1 cellular context compared by ENCODE assay signal in the genomic region with DNA sequence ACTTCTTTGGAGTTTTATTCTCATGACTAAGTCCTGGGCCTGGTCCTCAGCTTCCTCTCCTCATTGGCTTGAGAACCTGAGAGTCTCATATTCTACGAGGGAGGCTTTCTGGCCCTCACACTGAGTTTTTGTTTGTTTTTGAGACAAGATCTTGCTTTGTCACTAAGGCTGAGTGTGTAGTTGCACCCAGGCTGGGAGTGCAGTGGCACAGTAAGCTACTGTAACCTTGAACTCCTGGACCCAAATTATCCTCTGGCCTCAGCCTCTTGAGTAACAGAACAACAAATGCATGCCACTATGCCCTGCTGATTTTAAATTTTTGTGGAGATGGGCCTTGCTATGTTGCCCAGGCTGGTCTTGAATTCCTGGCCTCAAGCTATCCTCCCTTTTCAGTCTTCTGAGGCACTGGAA.
TF ChIP-seq lines count a peak whose summit lies in the region.

No MANE protein-coding gene starts in this region.

TF ChIP-seq in HepG2, 621 proteins besides CTCF, POLR2A, EP300 and RAD21 (continues in another document):
- TF ChIP-seq NFYC (CRISPR knock-in tag; IDR thresholded peaks at IDR 0.05), result no peak
- TF ChIP-seq, protein P1, sequence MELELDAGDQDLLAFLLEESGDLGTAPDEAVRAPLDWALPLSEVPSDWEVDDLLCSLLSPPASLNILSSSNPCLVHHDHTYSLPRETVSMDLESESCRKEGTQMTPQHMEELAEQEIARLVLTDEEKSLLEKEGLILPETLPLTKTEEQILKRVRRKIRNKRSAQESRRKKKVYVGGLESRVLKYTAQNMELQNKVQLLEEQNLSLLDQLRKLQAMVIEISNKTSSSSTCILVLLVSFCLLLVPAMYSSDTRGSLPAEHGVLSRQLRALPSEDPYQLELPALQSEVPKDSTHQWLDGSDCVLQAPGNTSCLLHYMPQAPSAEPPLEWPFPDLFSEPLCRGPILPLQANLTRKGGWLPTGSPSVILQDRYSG (CRISPR knock-in tag; IDR thresholded peaks at IDR 0.05), result no peak
- TF ChIP-seq ETV5 (CRISPR knock-in tag; IDR thresholded peaks at IDR 0.05; ENCODE audit: borderline replicate concordance), result no peak
- TF ChIP-seq, protein P2, sequence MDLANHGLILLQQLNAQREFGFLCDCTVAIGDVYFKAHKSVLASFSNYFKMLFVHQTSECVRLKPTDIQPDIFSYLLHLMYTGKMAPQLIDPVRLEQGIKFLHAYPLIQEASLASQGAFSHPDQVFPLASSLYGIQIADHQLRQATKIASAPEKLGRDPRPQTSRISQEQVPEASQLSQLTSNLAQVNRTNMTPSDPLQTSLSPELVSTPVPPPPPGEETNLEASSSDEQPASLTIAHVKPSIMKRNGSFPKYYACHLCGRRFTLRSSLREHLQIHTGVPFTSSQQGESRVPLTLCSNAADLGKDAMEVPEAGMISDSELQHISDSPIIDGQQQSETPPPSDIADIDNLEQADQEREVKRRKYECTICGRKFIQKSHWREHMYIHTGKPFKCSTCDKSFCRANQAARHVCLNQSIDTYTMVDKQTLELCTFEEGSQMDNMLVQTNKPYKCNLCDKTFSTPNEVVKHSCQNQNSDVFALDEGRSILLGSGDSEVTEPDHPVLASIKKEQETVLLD (CRISPR knock-in tag; IDR thresholded peaks at IDR 0.05; ENCODE audit: low read depth), result no peak
- TF ChIP-seq, protein P3, sequence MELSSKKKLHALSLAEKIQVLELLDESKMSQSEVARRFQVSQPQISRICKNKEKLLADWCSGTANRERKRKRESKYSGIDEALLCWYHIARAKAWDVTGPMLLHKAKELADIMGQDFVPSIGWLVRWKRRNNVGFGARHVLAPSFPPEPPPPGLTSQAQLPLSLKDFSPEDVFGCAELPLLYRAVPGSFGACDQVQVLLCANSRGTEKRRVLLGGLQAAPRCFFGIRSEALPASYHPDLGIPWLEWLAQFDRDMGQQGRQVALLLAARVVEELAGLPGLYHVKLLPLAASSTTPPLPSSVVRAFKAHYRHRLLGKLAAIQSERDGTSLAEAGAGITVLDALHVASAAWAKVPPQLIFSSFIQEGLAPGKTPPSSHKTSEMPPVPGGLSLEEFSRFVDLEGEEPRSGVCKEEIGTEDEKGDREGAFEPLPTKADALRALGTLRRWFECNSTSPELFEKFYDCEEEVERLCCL (CRISPR knock-in tag; IDR thresholded peaks at IDR 0.05; ENCODE audit: borderline replicate concordance), result no peak
- no peak for TF ChIP-seq CBFB (CRISPR knock-in tag; IDR thresholded peaks at IDR 0.05)
- TF ChIP-seq ZNF350 (CRISPR knock-in tag; IDR thresholded peaks at IDR 0.05; ENCODE audit: borderline replicate concordance, low read depth), result peak; percentile 49; the same call in 1 of the 2 replicates
- TF ChIP-seq, protein P4, sequence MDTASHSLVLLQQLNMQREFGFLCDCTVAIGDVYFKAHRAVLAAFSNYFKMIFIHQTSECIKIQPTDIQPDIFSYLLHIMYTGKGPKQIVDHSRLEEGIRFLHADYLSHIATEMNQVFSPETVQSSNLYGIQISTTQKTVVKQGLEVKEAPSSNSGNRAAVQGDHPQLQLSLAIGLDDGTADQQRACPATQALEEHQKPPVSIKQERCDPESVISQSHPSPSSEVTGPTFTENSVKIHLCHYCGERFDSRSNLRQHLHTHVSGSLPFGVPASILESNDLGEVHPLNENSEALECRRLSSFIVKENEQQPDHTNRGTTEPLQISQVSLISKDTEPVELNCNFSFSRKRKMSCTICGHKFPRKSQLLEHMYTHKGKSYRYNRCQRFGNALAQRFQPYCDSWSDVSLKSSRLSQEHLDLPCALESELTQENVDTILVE (CRISPR knock-in tag; IDR thresholded peaks at IDR 0.05), result peak; percentile 63; the same call in 1 of the 2 replicates
- peak; percentile 90 for TF ChIP-seq ZMYM4 (CRISPR knock-in tag; IDR thresholded peaks at IDR 0.05)
- TF ChIP-seq ARHGAP35 (CRISPR knock-in tag; IDR thresholded peaks at IDR 0.05; ENCODE audit: borderline replicate concordance), result no peak
- TF ChIP-seq PCBP1 (IDR thresholded peaks at IDR 0.05; ENCODE audit: borderline replicate concordance, low read depth, low read length), result no peak
- no peak for TF ChIP-seq EZH2 (conservative IDR thresholded peaks at IDR 0.05; ENCODE audit: low read depth, low read length)
- TF ChIP-seq, protein P5, sequence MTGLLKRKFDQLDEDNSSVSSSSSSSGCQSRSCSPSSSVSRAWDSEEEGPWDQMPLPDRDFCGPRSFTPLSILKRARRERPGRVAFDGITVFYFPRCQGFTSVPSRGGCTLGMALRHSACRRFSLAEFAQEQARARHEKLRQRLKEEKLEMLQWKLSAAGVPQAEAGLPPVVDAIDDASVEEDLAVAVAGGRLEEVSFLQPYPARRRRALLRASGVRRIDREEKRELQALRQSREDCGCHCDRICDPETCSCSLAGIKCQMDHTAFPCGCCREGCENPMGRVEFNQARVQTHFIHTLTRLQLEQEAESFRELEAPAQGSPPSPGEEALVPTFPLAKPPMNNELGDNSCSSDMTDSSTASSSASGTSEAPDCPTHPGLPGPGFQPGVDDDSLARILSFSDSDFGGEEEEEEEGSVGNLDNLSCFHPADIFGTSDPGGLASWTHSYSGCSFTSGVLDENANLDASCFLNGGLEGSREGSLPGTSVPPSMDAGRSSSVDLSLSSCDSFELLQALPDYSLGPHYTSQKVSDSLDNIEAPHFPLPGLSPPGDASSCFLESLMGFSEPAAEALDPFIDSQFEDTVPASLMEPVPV (CRISPR knock-in tag; IDR thresholded peaks at IDR 0.05), result no peak
- peak; percentile 100 for TF ChIP-seq ZNF121 (CRISPR knock-in tag; IDR thresholded peaks at IDR 0.05)
- no peak for TF ChIP-seq STAG1 (CRISPR knock-in tag; IDR thresholded peaks at IDR 0.05)
- TF ChIP-seq SP5 (CRISPR knock-in tag; IDR thresholded peaks at IDR 0.05; ENCODE audit: borderline replicate concordance, low read depth), result no peak
- peak; percentile 26; the same call in 1 of the 2 replicates for TF ChIP-seq ADNP (CRISPR knock-in tag; IDR thresholded peaks at IDR 0.05)
- TF ChIP-seq ESRRA (CRISPR knock-in tag; IDR thresholded peaks at IDR 0.05; ENCODE audit: low read depth), result peak; percentile 83; the same call in 1 of the 2 replicates
- TF ChIP-seq, protein P6, sequence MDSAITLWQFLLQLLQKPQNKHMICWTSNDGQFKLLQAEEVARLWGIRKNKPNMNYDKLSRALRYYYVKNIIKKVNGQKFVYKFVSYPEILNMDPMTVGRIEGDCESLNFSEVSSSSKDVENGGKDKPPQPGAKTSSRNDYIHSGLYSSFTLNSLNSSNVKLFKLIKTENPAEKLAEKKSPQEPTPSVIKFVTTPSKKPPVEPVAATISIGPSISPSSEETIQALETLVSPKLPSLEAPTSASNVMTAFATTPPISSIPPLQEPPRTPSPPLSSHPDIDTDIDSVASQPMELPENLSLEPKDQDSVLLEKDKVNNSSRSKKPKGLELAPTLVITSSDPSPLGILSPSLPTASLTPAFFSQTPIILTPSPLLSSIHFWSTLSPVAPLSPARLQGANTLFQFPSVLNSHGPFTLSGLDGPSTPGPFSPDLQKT (CRISPR knock-in tag; IDR thresholded peaks at IDR 0.05; ENCODE audit: borderline replicate concordance), result no peak
- TF ChIP-seq DMAP1 (CRISPR knock-in tag; IDR thresholded peaks at IDR 0.05), result peak; percentile 42; the same call in 1 of the 2 replicates
- TF ChIP-seq, protein P7, sequence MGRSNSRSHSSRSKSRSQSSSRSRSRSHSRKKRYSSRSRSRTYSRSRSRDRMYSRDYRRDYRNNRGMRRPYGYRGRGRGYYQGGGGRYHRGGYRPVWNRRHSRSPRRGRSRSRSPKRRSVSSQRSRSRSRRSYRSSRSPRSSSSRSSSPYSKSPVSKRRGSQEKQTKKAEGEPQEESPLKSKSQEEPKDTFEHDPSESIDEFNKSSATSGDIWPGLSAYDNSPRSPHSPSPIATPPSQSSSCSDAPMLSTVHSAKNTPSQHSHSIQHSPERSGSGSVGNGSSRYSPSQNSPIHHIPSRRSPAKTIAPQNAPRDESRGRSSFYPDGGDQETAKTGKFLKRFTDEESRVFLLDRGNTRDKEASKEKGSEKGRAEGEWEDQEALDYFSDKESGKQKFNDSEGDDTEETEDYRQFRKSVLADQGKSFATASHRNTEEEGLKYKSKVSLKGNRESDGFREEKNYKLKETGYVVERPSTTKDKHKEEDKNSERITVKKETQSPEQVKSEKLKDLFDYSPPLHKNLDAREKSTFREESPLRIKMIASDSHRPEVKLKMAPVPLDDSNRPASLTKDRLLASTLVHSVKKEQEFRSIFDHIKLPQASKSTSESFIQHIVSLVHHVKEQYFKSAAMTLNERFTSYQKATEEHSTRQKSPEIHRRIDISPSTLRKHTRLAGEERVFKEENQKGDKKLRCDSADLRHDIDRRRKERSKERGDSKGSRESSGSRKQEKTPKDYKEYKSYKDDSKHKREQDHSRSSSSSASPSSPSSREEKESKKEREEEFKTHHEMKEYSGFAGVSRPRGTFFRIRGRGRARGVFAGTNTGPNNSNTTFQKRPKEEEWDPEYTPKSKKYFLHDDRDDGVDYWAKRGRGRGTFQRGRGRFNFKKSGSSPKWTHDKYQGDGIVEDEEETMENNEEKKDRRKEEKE (IDR thresholded peaks at IDR 0.05), result no peak
- TF ChIP-seq BRCA1 (CRISPR knock-in tag; IDR thresholded peaks at IDR 0.05), result no peak
- no peak for TF ChIP-seq ZNF138 (CRISPR knock-in tag; IDR thresholded peaks at IDR 0.05; ENCODE audit: low read depth)
- TF ChIP-seq, protein P8, sequence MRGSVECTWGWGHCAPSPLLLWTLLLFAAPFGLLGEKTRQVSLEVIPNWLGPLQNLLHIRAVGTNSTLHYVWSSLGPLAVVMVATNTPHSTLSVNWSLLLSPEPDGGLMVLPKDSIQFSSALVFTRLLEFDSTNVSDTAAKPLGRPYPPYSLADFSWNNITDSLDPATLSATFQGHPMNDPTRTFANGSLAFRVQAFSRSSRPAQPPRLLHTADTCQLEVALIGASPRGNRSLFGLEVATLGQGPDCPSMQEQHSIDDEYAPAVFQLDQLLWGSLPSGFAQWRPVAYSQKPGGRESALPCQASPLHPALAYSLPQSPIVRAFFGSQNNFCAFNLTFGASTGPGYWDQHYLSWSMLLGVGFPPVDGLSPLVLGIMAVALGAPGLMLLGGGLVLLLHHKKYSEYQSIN (CRISPR knock-in tag; IDR thresholded peaks at IDR 0.05; ENCODE audit: borderline replicate concordance), result no peak
- TF ChIP-seq MYC (CRISPR knock-in tag; IDR thresholded peaks at IDR 0.05; ENCODE audit: borderline replicate concordance), result no peak
- TF ChIP-seq NCOA5 (CRISPR knock-in tag; IDR thresholded peaks at IDR 0.05), result no peak
- TF ChIP-seq ZC3H4 (CRISPR knock-in tag; IDR thresholded peaks at IDR 0.05; ENCODE audit: borderline replicate concordance), result no peak
- TF ChIP-seq, protein P9, sequence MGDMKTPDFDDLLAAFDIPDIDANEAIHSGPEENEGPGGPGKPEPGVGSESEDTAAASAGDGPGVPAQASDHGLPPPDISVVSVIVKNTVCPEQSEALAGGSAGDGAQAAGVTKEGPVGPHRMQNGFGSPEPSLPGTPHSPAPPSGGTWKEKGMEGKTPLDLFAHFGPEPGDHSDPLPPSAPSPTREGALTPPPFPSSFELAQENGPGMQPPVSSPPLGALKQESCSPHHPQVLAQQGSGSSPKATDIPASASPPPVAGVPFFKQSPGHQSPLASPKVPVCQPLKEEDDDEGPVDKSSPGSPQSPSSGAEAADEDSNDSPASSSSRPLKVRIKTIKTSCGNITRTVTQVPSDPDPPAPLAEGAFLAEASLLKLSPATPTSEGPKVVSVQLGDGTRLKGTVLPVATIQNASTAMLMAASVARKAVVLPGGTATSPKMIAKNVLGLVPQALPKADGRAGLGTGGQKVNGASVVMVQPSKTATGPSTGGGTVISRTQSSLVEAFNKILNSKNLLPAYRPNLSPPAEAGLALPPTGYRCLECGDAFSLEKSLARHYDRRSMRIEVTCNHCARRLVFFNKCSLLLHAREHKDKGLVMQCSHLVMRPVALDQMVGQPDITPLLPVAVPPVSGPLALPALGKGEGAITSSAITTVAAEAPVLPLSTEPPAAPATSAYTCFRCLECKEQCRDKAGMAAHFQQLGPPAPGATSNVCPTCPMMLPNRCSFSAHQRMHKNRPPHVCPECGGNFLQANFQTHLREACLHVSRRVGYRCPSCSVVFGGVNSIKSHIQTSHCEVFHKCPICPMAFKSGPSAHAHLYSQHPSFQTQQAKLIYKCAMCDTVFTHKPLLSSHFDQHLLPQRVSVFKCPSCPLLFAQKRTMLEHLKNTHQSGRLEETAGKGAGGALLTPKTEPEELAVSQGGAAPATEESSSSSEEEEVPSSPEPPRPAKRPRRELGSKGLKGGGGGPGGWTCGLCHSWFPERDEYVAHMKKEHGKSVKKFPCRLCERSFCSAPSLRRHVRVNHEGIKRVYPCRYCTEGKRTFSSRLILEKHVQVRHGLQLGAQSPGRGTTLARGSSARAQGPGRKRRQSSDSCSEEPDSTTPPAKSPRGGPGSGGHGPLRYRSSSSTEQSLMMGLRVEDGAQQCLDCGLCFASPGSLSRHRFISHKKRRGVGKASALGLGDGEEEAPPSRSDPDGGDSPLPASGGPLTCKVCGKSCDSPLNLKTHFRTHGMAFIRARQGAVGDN (CRISPR knock-in tag; IDR thresholded peaks at IDR 0.05), result no peak
- TF ChIP-seq GATAD2A (CRISPR knock-in tag; IDR thresholded peaks at IDR 0.05), result peak; percentile 96
- peak; percentile 63; the same call in 1 of the 2 replicates for TF ChIP-seq ISL2 (CRISPR knock-in tag; IDR thresholded peaks at IDR 0.05)
- TF ChIP-seq TBP (CRISPR knock-in tag; IDR thresholded peaks at IDR 0.05), result no peak
- peak; percentile 79 for TF ChIP-seq TBX2 (CRISPR knock-in tag; IDR thresholded peaks at IDR 0.05; ENCODE audit: borderline replicate concordance)
- TF ChIP-seq, protein P10, sequence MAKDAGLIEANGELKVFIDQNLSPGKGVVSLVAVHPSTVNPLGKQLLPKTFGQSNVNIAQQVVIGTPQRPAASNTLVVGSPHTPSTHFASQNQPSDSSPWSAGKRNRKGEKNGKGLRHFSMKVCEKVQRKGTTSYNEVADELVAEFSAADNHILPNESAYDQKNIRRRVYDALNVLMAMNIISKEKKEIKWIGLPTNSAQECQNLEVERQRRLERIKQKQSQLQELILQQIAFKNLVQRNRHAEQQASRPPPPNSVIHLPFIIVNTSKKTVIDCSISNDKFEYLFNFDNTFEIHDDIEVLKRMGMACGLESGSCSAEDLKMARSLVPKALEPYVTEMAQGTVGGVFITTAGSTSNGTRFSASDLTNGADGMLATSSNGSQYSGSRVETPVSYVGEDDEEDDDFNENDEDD (CRISPR knock-in tag; IDR thresholded peaks at IDR 0.05; ENCODE audit: borderline replicate concordance), result 0 out of 2 replicates have a peak, but pooled peaks have one; percentile 4
- TF ChIP-seq, protein P11, sequence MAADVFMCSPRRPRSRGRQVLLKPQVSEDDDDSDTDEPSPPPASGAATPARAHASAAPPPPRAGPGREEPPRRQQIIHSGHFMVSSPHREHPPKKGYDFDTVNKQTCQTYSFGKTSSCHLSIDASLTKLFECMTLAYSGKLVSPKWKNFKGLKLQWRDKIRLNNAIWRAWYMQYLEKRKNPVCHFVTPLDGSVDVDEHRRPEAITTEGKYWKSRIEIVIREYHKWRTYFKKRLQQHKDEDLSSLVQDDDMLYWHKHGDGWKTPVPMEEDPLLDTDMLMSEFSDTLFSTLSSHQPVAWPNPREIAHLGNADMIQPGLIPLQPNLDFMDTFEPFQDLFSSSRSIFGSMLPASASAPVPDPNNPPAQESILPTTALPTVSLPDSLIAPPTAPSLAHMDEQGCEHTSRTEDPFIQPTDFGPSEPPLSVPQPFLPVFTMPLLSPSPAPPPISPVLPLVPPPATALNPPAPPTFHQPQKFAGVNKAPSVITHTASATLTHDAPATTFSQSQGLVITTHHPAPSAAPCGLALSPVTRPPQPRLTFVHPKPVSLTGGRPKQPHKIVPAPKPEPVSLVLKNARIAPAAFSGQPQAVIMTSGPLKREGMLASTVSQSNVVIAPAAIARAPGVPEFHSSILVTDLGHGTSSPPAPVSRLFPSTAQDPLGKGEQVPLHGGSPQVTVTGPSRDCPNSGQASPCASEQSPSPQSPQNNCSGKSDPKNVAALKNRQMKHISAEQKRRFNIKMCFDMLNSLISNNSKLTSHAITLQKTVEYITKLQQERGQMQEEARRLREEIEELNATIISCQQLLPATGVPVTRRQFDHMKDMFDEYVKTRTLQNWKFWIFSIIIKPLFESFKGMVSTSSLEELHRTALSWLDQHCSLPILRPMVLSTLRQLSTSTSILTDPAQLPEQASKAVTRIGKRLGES (CRISPR knock-in tag; IDR thresholded peaks at IDR 0.05; ENCODE audit: borderline replicate concordance), result no peak
- no peak for TF ChIP-seq HMGA1 (CRISPR knock-in tag; conservative IDR thresholded peaks at IDR 0.05)
- no peak for TF ChIP-seq ZNF468 (CRISPR knock-in tag; IDR thresholded peaks at IDR 0.05)
